13 cellular contexts compared by ENCODE assay signal in genomic region chr19:28497137-28497536, GRCh38.
"Had no signal": no experiment of that assay in that cellular context is flagged by ENCODE, and none has a peak within 500 bp of the region (broad histone marks: within the 10 kb centered on the region; RNA-seq: fewer than 3 reads in every experiment).

No MANE protein-coding gene starts in this region.

- H3K4me1 ChIP-seq: ascending aorta, psoas muscle, testis had no signal

- H3K27ac ChIP-seq: ascending aorta, psoas muscle, testis, upper lobe of right lung had no signal

- H3K36me3 ChIP-seq: ascending aorta, upper lobe of right lung had no signal

- H3K27me3 ChIP-seq: ascending aorta, testis, upper lobe of right lung had no signal

- ATAC-seq: activated naive CD8-positive, alpha-beta T cell treated with anti-CD3 and anti-CD28 coated beads, Interleukin-2, amount 50 U/mL, for 24 hours; left colon; mucosa of descending colon; upper lobe of right lung had no signal

- DNase-seq: activated CD4-positive, alpha-beta T cell treated with anti-CD3 and anti-CD28 coated beads, Interleukin-2, amount 50 U/mL, for 48 hours; activated naive CD4-positive, alpha-beta T cell treated with Interleukin-2 at 50 U/mL for 16 hours; activated naive CD8-positive, alpha-beta T cell treated with anti-CD3 and anti-CD28 coated beads, Interleukin-2, amount 50 U/mL, for 24 hours; cerebellar nuclear complex; dermis blood vessel endothelial cell; left colon; mucosa of descending colon; psoas muscle; stimulated activated CD4-positive, alpha-beta T cell treated with anti-CD3 and anti-CD28 coated beads, Interleukin-15, amount 100 ng/mL, for 24 hours; stimulated activated CD4-positive, alpha-beta T cell treated with anti-CD3 and anti-CD28 coated beads, Interleukin-4, amount 100 ng/mL, for 24 hours; testis; upper lobe of right lung had no signal

- H3K9me3 ChIP-seq: ascending aorta, mucosa of descending colon, psoas muscle, testis, upper lobe of right lung had no signal

- H3K4me3 ChIP-seq: ascending aorta, mucosa of descending colon, psoas muscle, testis, upper lobe of right lung had no signal
